In the genomic region with DNA sequence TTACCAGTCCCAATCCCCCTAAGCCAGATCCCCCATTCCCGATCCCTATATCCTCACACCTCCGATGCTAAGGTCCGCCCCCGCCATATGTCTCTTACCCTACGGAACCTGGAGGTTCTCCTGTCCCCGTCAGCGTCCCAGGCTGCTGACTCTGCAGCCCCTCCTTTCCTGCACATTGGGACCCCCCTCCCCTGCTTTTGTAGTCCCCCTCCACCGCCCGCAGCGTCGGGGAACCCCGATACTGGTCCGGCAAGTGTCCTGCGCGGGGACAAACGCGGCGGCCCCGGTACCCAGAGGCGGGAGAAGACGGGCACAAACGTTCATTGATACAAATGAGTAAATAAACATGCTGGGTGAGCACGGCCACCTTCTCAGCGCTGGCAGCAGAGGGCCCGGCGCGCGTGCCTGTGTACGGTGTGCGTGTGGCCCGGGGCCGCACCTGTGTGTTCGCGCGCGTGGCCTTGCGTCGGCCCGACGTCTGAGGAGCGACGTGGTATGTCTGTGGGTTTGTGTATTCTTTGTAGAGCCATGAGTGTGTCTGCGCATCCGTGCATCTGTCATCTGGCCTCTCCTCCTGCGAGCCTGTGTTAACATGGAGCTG, we compare ENCODE assay signal across 8 cellular contexts. TPM values are rescaled to one million over a fixed set of nuclear protein-coding genes. Genes with fewer than 3 reads are reported as not detected.
A peak's percentile ranks its signal among the peaks of the same experiment; 100 is the strongest.
DNase-seq lines count a peak whose midpoint lies in the region; ATAC-seq and TF ChIP-seq lines count a peak whose summit lies in the region.

No MANE protein-coding gene starts in this region.

- H3K9ac ChIP-seq in adipocyte (ENCODE audit: low read length): peak overlapping the region; percentile 81

- intact Hi-C loops in A673 (cut with micrococcal nuclease; ENCODE audit: unreplicated experiment): loop anchor here (1.0 to 10.0 kb wide), 7 partner anchors 225 to 605 kb away; no protein-coding TSS in a partner anchor

- H3K4me3 ChIP-seq in A673 (ENCODE audit: low read depth, low read length, poor library complexity, severe bottlenecking) (peak overlapping the region; percentile 60), adipocyte (ENCODE audit: low read length) (peak overlapping the region; percentile 83)

- H3K4me1 ChIP-seq in A673 (ENCODE audit: insufficient read depth, low read length, poor library complexity, severe bottlenecking) (peaks cover 29% of the 10 kb centered on the region), adipocyte (ENCODE audit: control insufficient read depth, insufficient read depth, low read length) (peaks cover 21% of the 10 kb centered on the region)

- POLR2A ChIA-PET in A673 (lab: Charles Lee; ENCODE audit: low non-redundant PET): no interaction called here

- DNase-seq in A673 (ENCODE audit: low spot score) (peak; percentile 40), adipocyte (ENCODE audit: low read depth) (no peak), iris pigment epithelial cell (ENCODE audit: low read depth) (peak; percentile 18), cerebellar cortex (ENCODE audit: low spot score) (no peak)
- no peak for DNase-seq in stimulated activated naive CD8-positive, alpha-beta T cell treated with anti-CD3 and anti-CD28 coated beads, Interleukin-15, Interleukin-2, amounts not matched to agents 100 U/mL and 50 U/mL, for 24 hours

- CTCF ChIA-PET in A673 (lab: Charles Lee): interaction anchor here (0.6 to 2.3 kb wide), 10 partner anchors 12 to 1033 kb away, joined by 3 to 23 read pairs (median 3); no protein-coding TSS in a partner anchor

- H3K27me3 ChIP-seq in A673 (replicated peaks; ENCODE audit: insufficient read depth, low read depth, low read length, poor library complexity): peaks cover 39% of the 10 kb centered on the region
- H3K27me3 ChIP-seq in adipocyte (replicated peaks; ENCODE audit: control insufficient read depth, insufficient read depth, low read length): peaks cover 21% of the 10 kb centered on the region

- BruUV-seq in A673 (replicated peaks; lab: Mats Ljungman, UMichigan): no TSS peak

- peak; percentile 1 for ATAC-seq in HG02885 (IDR thresholded peaks at IDR 0.05; ENCODE audit: poor library complexity, unreplicated experiment)
- ATAC-seq in stimulated activated naive CD8-positive, alpha-beta T cell treated with anti-CD3 and anti-CD28 coated beads, Interleukin-15, Interleukin-2, amounts not matched to agents 100 U/mL and 50 U/mL, for 24 hours: peak; percentile 8
- no peak for ATAC-seq in HG02973 (IDR thresholded peaks at IDR 0.05; ENCODE audit: unreplicated experiment)
- ATAC-seq in HG02642 (IDR thresholded peaks at IDR 0.05; ENCODE audit: poor library complexity, unreplicated experiment): no peak

- no peaks in the 10 kb centered on the region for H3K36me3 ChIP-seq in A673 (ENCODE audit: insufficient read depth, low read length, poor library complexity, severe bottlenecking)
- H3K36me3 ChIP-seq in adipocyte (ENCODE audit: control insufficient read depth, insufficient read depth, low read length, severe bottlenecking): no peaks in the 10 kb centered on the region

- H3K27ac ChIP-seq in A673 (ENCODE audit: low read depth, low read length, poor library complexity, severe bottlenecking): no peak overlapping the region

- TF ChIP-seq CTCF in A673 (conservative IDR thresholded peaks at IDR 0.05; ENCODE audit: low read depth, low read length): no peak

- H3K9me3 ChIP-seq in A673 (ENCODE audit: low read depth, low read length, poor library complexity, severe bottlenecking) (no peaks in the 10 kb centered on the region), adipocyte (ENCODE audit: control insufficient read depth, low read length) (no peaks in the 10 kb centered on the region)

RNA-seq across cellular contexts. Expression of gene CYP26B1, which starts 2.0 kb away (rescaled TPM):
- 2.1 and 2.7 TPM in 2 replicates for total RNA-seq in A673 (2021)

Comparison
In these comparisons a context has a peak if more than half of its experiments do, and no peak if none do; other contexts are left out.
1. DNase-seq: peak in A673 (single experiment) and iris pigment epithelial cell (single experiment); none in adipocyte (single experiment), stimulated activated naive CD8-positive, alpha-beta T cell treated with anti-CD3 and anti-CD28 coated beads, Interleukin-15, Interleukin-2, amounts not matched to agents 100 U/mL and 50 U/mL, for 24 hours (single experiment) and cerebellar cortex (single experiment).
2. ATAC-seq: peak in HG02885 (single experiment) and stimulated activated naive CD8-positive, alpha-beta T cell treated with anti-CD3 and anti-CD28 coated beads, Interleukin-15, Interleukin-2, amounts not matched to agents 100 U/mL and 50 U/mL, for 24 hours (single experiment); none in HG02973 (single experiment) and HG02642 (single experiment).